Comparison of ENCODE assay signal across 1 cellular context in the genomic region with DNA sequence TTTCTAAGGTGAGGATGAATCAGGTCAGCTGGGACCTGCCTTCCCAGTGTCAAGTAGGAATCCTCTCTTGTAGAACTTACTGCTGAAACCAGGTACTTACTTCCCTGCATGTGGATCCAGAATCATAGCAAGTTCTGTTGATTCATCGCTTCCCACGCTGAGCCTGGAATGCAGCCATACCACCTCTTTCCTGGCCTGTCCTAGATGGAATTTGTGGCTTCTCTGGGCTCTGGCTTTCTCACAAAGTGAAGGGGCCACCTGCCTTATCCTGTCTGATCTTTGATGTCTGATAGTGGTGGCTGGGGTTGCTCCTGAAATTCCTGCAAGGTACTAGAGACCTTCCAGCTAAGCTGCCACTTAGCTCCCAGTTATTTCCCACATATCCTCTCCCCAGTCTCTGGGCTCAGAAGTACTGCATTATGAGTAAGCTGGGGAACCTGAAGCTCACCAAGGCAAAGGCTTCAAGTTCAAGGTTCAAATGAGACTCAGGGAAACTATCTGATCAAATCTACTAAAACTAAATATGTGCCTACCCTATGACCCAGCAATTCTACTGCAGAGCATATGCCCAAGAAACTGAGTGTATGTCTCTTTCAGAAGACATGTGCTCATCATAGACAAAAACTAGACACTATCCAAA.
TF ChIP-seq lines count a peak whose summit lies in the region.

No MANE protein-coding gene starts in this region.

TF ChIP-seq in H1, 55 proteins besides CTCF, POLR2A, EP300 and RAD21:
- TF ChIP-seq SP1 (IDR thresholded peaks at IDR 0.05; ENCODE audit: low read depth, low read length) (0 out of 2 replicates have a peak, but pooled peaks have one; percentile 22), SIRT6 (IDR thresholded peaks at IDR 0.05; ENCODE audit: low read length) (no peak), SAP30 (IDR thresholded peaks at IDR 0.05; ENCODE audit: insufficient read depth, insufficient replicate concordance, low read length) (no peak), BCL11A (IDR thresholded peaks at IDR 0.05; ENCODE audit: low read depth in 2 of 2, low read length in 2 of 2) (no peak), EGR1 (IDR thresholded peaks at IDR 0.05; ENCODE audit: borderline replicate concordance, low read depth, low read length) (no peak), NANOG (IDR thresholded peaks at IDR 0.05; ENCODE audit: insufficient read depth, low read depth, low read length, poor library complexity, severe bottlenecking) (no peak), TBP (IDR thresholded peaks at IDR 0.05; ENCODE audit: low read depth, low read length) (no peak), TEAD4 (IDR thresholded peaks at IDR 0.05; ENCODE audit: low read depth, low read length) (peak; percentile 85)
- TF ChIP-seq, protein P1, sequence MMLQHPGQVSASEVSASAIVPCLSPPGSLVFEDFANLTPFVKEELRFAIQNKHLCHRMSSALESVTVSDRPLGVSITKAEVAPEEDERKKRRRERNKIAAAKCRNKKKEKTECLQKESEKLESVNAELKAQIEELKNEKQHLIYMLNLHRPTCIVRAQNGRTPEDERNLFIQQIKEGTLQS (IDR thresholded peaks at IDR 0.05; ENCODE audit: insufficient read depth, low read depth, low read length) = no peak
- TF ChIP-seq, protein P2, sequence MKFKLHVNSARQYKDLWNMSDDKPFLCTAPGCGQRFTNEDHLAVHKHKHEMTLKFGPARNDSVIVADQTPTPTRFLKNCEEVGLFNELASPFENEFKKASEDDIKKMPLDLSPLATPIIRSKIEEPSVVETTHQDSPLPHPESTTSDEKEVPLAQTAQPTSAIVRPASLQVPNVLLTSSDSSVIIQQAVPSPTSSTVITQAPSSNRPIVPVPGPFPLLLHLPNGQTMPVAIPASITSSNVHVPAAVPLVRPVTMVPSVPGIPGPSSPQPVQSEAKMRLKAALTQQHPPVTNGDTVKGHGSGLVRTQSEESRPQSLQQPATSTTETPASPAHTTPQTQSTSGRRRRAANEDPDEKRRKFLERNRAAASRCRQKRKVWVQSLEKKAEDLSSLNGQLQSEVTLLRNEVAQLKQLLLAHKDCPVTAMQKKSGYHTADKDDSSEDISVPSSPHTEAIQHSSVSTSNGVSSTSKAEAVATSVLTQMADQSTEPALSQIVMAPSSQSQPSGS (IDR thresholded peaks at IDR 0.05; ENCODE audit: low read length) = no peak
- TF ChIP-seq, protein P3, sequence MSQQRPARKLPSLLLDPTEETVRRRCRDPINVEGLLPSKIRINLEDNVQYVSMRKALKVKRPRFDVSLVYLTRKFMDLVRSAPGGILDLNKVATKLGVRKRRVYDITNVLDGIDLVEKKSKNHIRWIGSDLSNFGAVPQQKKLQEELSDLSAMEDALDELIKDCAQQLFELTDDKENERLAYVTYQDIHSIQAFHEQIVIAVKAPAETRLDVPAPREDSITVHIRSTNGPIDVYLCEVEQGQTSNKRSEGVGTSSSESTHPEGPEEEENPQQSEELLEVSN (IDR thresholded peaks at IDR 0.05) = no peak
